9 cellular contexts compared by ENCODE assay signal in the genomic region with DNA sequence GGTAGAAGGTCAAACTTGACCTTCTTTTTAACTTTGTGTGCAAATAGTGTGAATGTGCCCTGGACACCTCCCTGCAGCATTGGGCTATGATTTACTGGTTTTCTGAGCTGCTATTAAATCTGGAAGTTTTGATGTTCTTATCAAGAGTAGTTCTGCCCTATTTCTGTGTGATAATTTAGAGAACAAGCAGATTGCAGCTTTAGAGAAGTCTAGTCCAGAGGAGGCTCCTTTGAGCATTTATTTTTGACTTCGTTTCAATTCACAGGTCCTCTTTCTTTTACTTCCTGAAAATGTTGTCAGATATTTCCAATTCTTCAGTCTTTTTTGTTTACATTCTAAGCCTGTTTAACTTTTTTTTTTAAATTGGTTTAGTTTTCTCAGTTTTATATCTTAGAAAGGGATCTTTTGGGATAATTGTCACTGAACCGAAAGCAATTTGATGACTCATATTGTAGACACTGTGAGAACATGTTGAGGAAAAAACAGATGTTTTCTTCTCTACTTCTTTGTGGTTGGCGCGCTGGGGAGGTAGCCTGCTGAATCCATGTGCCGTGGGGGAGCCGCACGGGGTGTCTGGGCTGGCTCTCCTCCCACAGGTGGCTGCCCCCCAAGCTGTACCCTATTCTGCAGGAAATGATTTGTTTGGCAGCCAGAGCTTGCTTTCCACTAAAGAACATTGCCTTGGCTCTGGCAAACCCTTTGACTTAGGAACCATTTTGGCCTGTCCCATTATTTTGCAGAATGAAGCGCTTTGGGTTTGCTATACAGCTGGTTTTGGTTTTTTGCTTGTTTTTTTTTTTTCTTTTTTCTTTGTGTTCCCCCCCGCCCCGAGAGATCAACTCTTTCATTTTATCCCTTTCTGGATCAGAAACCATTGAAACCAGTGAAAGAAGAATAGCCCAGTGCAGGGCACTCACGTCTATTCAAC. TPM values are rescaled to one million over a fixed set of nuclear protein-coding genes. Genes with fewer than 3 reads are reported as not detected.
A peak's percentile ranks its signal among the peaks of the same experiment; 100 is the strongest.
DNase-seq lines count a peak whose midpoint lies in the region; ATAC-seq and TF ChIP-seq lines count a peak whose summit lies in the region.
"Had no signal": no experiment of that assay in that cellular context is flagged by ENCODE, and none has a peak within 500 bp of the region (broad histone marks: within the 10 kb centered on the region; RNA-seq: fewer than 3 reads in every experiment).

No MANE protein-coding gene starts in this region.

- ATAC-seq in omental fat pad (ENCODE audit: low FRiP score) (no peak), HG02798 (IDR thresholded peaks at IDR 0.05; ENCODE audit: poor library complexity, unreplicated experiment) (no peak)

- TF ChIP-seq CTCF in GM06990 (IDR thresholded peaks at IDR 0.05; ENCODE audit: insufficient read depth, low read length, poor library complexity, severe bottlenecking) (no peak), omental fat pad (IDR thresholded peaks at IDR 0.05) (no peak)

- H3K27me3 ChIP-seq in GM06990 (replicated peaks; ENCODE audit: control insufficient read depth, insufficient read depth, low read length) = no peaks in the 10 kb centered on the region
- H3K27me3 ChIP-seq: neutrophil had no signal

- no peak overlapping the region for H3K4me3 ChIP-seq in GM06990 (replicated peaks; ENCODE audit: low read depth, low read length)

- DNase-seq in GM06990 (ENCODE audit: extremely low read depth, insufficient read length) (peak; percentile 62), NCI-H2227 (lab: John Stamatoyannopoulos, UW; ENCODE audit: unreplicated experiment) (peak; percentile 57), germinal center (ENCODE audit: low spot score) (peak; percentile 20), omental fat pad (ENCODE audit: low spot score) (no peak), NCI-H82 (lab: John Stamatoyannopoulos, UW) (no peak)
- peak; percentile 33 to 36 for DNase-seq in activated T-cell treated with anti-CD3 and anti-CD28 coated beads, Interleukin-2, amount 50 U/mL, for 48 hours
- DNase-seq in stimulated activated CD8-positive, alpha-beta memory T cell treated with anti-CD3 and anti-CD28 coated beads, Interleukin-4, amount 100 ng/mL, for 24 hours (ENCODE audit: low read depth) = peak; percentile 4

- no peaks in the 10 kb centered on the region; the same call in 1 of the 2 replicates for H3K36me3 ChIP-seq in GM06990 (ENCODE audit: control insufficient read depth, insufficient read depth, low read length)
- H3K36me3 ChIP-seq: neutrophil had no signal

RNA-seq across cellular contexts. Expression of a gene that starts 53.4 kb away (rescaled TPM):
- total RNA-seq in omental fat pad = 10 to 100 TPM; 17.9 to 38.9 (median 26.3) TPM

RNA-seq across cellular contexts. Expression of a gene that starts 54.2 kb away (rescaled TPM):
- total RNA-seq in omental fat pad = 100 to 1,000 TPM; 208 to 463 (median 244) TPM

Comparison
In these comparisons a context has a peak if more than half of its experiments do, and no peak if none do; other contexts are left out.
1. DNase-seq: peak in GM06990 (single experiment), NCI-H2227 (single experiment), activated T-cell treated with anti-CD3 and anti-CD28 coated beads, Interleukin-2, amount 50 U/mL, for 48 hours (2 of 2), germinal center (single experiment) and stimulated activated CD8-positive, alpha-beta memory T cell treated with anti-CD3 and anti-CD28 coated beads, Interleukin-4, amount 100 ng/mL, for 24 hours (single experiment); none in omental fat pad (single experiment) and NCI-H82 (single experiment).